ENCODE assay signal across 18 cellular contexts in genomic region chr3:30294241-30294667, GRCh38.
DNase-seq lines count a peak whose midpoint lies in the region; ATAC-seq and TF ChIP-seq lines count a peak whose summit lies in the region.
"Had no signal": no experiment of that assay in that cellular context is flagged by ENCODE, and none has a peak within 500 bp of the region (broad histone marks: within the 10 kb centered on the region; RNA-seq: fewer than 3 reads in every experiment).

No MANE protein-coding gene starts in this region.

- H3K36me3 ChIP-seq in hepatocyte (replicated peaks; ENCODE audit: insufficient read depth, low read depth) = no peaks in the 10 kb centered on the region
- H3K36me3 ChIP-seq: BE2C had no signal

- no peaks in the 10 kb centered on the region for H3K27me3 Mint-ChIP-seq in HFFc6 (ENCODE audit: insufficient read depth)
- H3K27me3 Mint-ChIP-seq in nephron progenitor cell (ENCODE audit: low read depth, poor library complexity) = no peaks in the 10 kb centered on the region
- H3K27me3 Mint-ChIP-seq: dendritic cell treated with granulocyte-macrophage colony-stimulating factor and Interleukin-4, amounts not matched to agents 40 ng/mL and 50 ng/mL, for 4 days; progenitor cell of endocrine pancreas; type B pancreatic cell had no signal

- no peaks in the 10 kb centered on the region for H3K9me2 ChIP-seq in hepatocyte (replicated peaks; ENCODE audit: insufficient read depth)

- DNase-seq in AG10803 (ENCODE audit: low read depth) (peak; percentile 45), HFFc6 (no peak), cardiac fibroblast (ENCODE audit: low read depth in 2 of 2) (peak; percentile 73 to 79), iPS-NIHi7 (ENCODE audit: extremely low spot score) (peak; percentile 16), left colon (no peak), nephron progenitor cell (no peak), EL (no peak), hepatocyte (ENCODE audit: low spot score) (no peak)
- DNase-seq: activated CD4-positive, alpha-beta T cell treated with anti-CD3 and anti-CD28 coated beads, Interleukin-2, amount 50 U/mL, for 48 hours; amniotic stem cell; BE2C; NCI-H510A; stimulated activated CD4-positive, alpha-beta T cell treated with anti-CD3 and anti-CD28 coated beads, Interleukin-2, amount 100 ng/mL, for 24 hours; T-helper 17 cell had no signal

- TF ChIP-seq CTCF in AG10803 (conservative IDR thresholded peaks at IDR 0.05; ENCODE audit: low read length) = no peak
- no peak for TF ChIP-seq CTCF in HFFc6 (IDR thresholded peaks at IDR 0.05)
- no peak for TF ChIP-seq CTCF in cardiac fibroblast (IDR thresholded peaks at IDR 0.05; ENCODE audit: low read depth, low read length)
- TF ChIP-seq CTCF in nephron progenitor cell (IDR thresholded peaks at IDR 0.05) = no peak
- no peak for TF ChIP-seq CTCF in hepatocyte (IDR thresholded peaks at IDR 0.05; ENCODE audit: poor library complexity)

- no peaks in the 10 kb centered on the region for H3K9me3 ChIP-seq in hepatocyte (ENCODE audit: low read depth)
- H3K9me3 ChIP-seq: BE2C had no signal

- ATAC-seq in left colon = no peak
- ATAC-seq: T-helper 17 cell had no signal

- H3K79me2 ChIP-seq in hepatocyte = no peaks in the 10 kb centered on the region

- H3K9me3 Mint-ChIP-seq in HFFc6 (no peaks in the 10 kb centered on the region), nephron progenitor cell (no peaks in the 10 kb centered on the region)
- H3K9me3 Mint-ChIP-seq: activated T-helper 1 cell treated with anti-CD3 and anti-CD28 coated beads, Interleukin-12 subunit alpha, Interleukin-12 subunit beta, Interleukin-2, Interleukin-4 antibody, amounts not matched to agents 30 ng/mL and 10 ng/mL and 1 ng/mL, durations not matched to agents 14 hours and 24 hours and 36 hours; dendritic cell treated with granulocyte-macrophage colony-stimulating factor and Interleukin-4, amounts not matched to agents 40 ng/mL and 50 ng/mL, for 4 days; type B pancreatic cell had no signal

- H3K4me1 Mint-ChIP-seq in HFFc6 (ENCODE audit: low read depth) (peaks cover 62% of the 10 kb centered on the region), nephron progenitor cell (peaks cover under 1% of the 10 kb centered on the region)

- H3K27me3 ChIP-seq in hepatocyte = no peaks in the 10 kb centered on the region
- H3K27me3 ChIP-seq: BE2C had no signal

- peaks cover 8% of the 10 kb centered on the region for H3K4me1 ChIP-seq in hepatocyte (ENCODE audit: insufficient read depth)
- H3K4me1 ChIP-seq: BE2C had no signal

- H3K27ac Mint-ChIP-seq in HFFc6 (peak overlapping the region; percentile 67), nephron progenitor cell (no peak overlapping the region)
- H3K27ac Mint-ChIP-seq: activated T-helper 1 cell treated with anti-CD3 and anti-CD28 coated beads, Interleukin-12 subunit alpha, Interleukin-12 subunit beta, Interleukin-2, Interleukin-4 antibody, amounts not matched to agents 30 ng/mL and 10 ng/mL and 1 ng/mL, durations not matched to agents 14 hours and 24 hours and 36 hours; dendritic cell treated with granulocyte-macrophage colony-stimulating factor and Interleukin-4, amounts not matched to agents 40 ng/mL and 50 ng/mL, for 4 days; progenitor cell of endocrine pancreas; T-helper 17 cell; type B pancreatic cell had no signal

- intact Hi-C loops in left colon (cut with DNase I, micrococcal nuclease) = no loop called here

- no peak overlapping the region; the same call in 1 of the 2 replicates for H3K4me3 Mint-ChIP-seq in HFFc6
- H3K4me3 Mint-ChIP-seq in nephron progenitor cell = no peak overlapping the region
- H3K4me3 Mint-ChIP-seq: activated T-helper 1 cell treated with anti-CD3 and anti-CD28 coated beads, Interleukin-12 subunit alpha, Interleukin-12 subunit beta, Interleukin-2, Interleukin-4 antibody, amounts not matched to agents 30 ng/mL and 10 ng/mL and 1 ng/mL, durations not matched to agents 14 hours and 24 hours and 36 hours; dendritic cell treated with granulocyte-macrophage colony-stimulating factor and Interleukin-4, amounts not matched to agents 40 ng/mL and 50 ng/mL, for 4 days; T-helper 17 cell; type B pancreatic cell had no signal

- H3K4me3 ChIP-seq in AG10803 (ENCODE audit: low read length) (no peak overlapping the region), cardiac fibroblast (replicated peaks in 1 of 2; ENCODE audit: low read depth in 2 of 2, low read length in 2 of 2) (no peak overlapping the region), hepatocyte (no peak overlapping the region)

- H4K20me1 ChIP-seq in hepatocyte (ENCODE audit: insufficient read depth, poor library complexity, severe bottlenecking) = no peaks in the 10 kb centered on the region

- H3K36me3 Mint-ChIP-seq in HFFc6 (ENCODE audit: low read depth) (no peaks in the 10 kb centered on the region), nephron progenitor cell (ENCODE audit: low read depth) (no peaks in the 10 kb centered on the region)
- H3K36me3 Mint-ChIP-seq: type B pancreatic cell had no signal

- no peak overlapping the region for H3K27ac ChIP-seq in hepatocyte

- WGBS in hepatocyte (ENCODE audit: low lambda C conversion rate, missing lambda C conversion rate) = 84% methylated on average over 4 of the region's 4 CpGs

- no peak overlapping the region for H3K4me2 ChIP-seq in hepatocyte

- no peak overlapping the region for H2AFZ ChIP-seq in hepatocyte

Comparison
In these comparisons a context has a peak if more than half of its experiments do, and no peak if none do; other contexts are left out.
1. DNase-seq: peak in AG10803 (single experiment), cardiac fibroblast (2 of 2) and iPS-NIHi7 (single experiment); none in HFFc6 (single experiment), left colon (0 of 2), nephron progenitor cell (single experiment), EL (single experiment) and hepatocyte (single experiment).